In genomic region chr12:108563135-108563803, GRCh38 we compare ENCODE assay signal across 7 cellular contexts. TPM values are rescaled to one million over a fixed set of nuclear protein-coding genes. Genes with fewer than 3 reads are reported as not detected.
DNase-seq lines count a peak whose midpoint lies in the region; ATAC-seq and TF ChIP-seq lines count a peak whose summit lies in the region.

No MANE protein-coding gene starts in this region.

- TF ChIP-seq POLR2A in GM18505 (IDR thresholded peaks at IDR 0.05; ENCODE audit: borderline replicate concordance, extremely low read depth, insufficient read depth, insufficient read length): peak; percentile 52

- DNase-seq in NCI-H446 treated with DMSO at 0.1 percent for 48 hours (lab: John Stamatoyannopoulos, UW): peak; percentile 38
- peak; percentile 77 for DNase-seq in activated CD4-positive, CD25-positive, alpha-beta regulatory T cell treated with anti-CD3 and anti-CD28 coated beads, Interleukin-2, amount 50 U/mL, for 72 hours
- DNase-seq in cerebellum (ENCODE audit: low spot score): peak; percentile 77
- DNase-seq in kidney tubule cell (ENCODE audit: low spot score): peak; percentile 86
- peak; percentile 65 to 70 for DNase-seq in stimulated activated CD4-positive, alpha-beta T cell treated with anti-CD3 and anti-CD28 coated beads, Interleukin-1b, Interleukin-23, amount 100 ng/mL, for 1 hour (ENCODE audit: low read depth in 2 of 2)

- ATAC-seq in GM18505 (IDR thresholded peaks at IDR 0.05; ENCODE audit: unreplicated experiment) (peak; percentile 27), HG03280 (IDR thresholded peaks at IDR 0.05; ENCODE audit: unreplicated experiment) (peak; percentile 43)

RNA-seq across cellular contexts. Expression of gene ISCU, which starts 0.9 kb away (rescaled TPM):
- 40.1 TPM for total RNA-seq in cerebellum

RNA-seq across cellular contexts. Expression of gene SART3, which starts 2.3 kb away (rescaled TPM):
- 112 TPM for total RNA-seq in cerebellum

RNA-seq across cellular contexts. Expression of gene TMEM119, which starts 34.6 kb away (rescaled TPM):
- 1.1 TPM for total RNA-seq in cerebellum

RNA-seq across cellular contexts. Expression of gene FICD, which starts 48.2 kb away (rescaled TPM):
- 3.4 TPM for total RNA-seq in cerebellum

Comparison
In these comparisons a context has a peak if more than half of its experiments do, and no peak if none do; other contexts are left out.
1. Peak in every context shown above with its lines: DNase-seq and ATAC-seq.